In the genomic region with DNA sequence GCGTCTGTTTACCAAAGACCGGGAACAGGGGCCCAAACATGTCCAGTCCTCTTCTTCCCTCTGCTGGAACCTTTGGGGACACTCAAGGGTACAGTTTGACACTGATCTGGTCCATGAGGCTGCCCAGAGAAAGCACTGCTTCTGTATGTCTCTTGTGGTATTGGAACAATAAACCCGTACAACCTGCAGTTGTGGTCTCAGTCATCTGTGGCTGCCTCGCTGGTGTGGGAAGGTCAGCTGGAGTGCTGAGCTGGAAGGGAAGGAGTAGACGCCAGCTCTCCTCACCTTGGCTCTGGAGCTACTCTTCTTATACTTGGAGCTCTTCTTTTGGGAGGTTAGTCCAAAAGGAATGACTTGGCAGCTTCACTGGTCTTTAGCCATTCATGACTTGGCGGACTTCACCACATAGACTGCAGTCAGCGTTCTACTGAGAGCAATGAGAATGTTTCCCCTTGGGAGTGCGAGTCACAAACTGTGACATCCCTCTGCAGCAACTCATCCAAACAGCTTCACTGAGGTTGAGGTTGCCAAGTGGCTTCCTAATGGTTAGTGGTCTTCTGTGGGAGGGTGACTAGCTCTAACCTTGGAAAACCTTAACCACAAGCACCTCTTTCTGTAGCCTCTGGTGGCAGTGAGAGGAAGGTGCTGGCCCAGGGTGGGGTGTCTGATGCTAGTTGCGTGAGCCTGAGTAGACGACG, we compare ENCODE assay signal across 1 cellular context.
TF ChIP-seq lines count a peak whose summit lies in the region.

No MANE protein-coding gene starts in this region.

TF ChIP-seq in H1, 55 proteins besides CTCF, POLR2A, EP300 and RAD21 (continued from another document):
- TF ChIP-seq, protein P1, sequence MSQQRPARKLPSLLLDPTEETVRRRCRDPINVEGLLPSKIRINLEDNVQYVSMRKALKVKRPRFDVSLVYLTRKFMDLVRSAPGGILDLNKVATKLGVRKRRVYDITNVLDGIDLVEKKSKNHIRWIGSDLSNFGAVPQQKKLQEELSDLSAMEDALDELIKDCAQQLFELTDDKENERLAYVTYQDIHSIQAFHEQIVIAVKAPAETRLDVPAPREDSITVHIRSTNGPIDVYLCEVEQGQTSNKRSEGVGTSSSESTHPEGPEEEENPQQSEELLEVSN (IDR thresholded peaks at IDR 0.05): no peak
- TF ChIP-seq SIN3A (conservative IDR thresholded peaks at IDR 0.05 in 1 of 2, IDR thresholded peaks at IDR 0.05 in 1 of 2; ENCODE audit: low read depth in 1 of 2, low read length in 2 of 2) (no peak), CEBPB (IDR thresholded peaks at IDR 0.05; ENCODE audit: low read depth, low read length) (no peak), SIRT6 (IDR thresholded peaks at IDR 0.05; ENCODE audit: low read length) (no peak), CREB1 (IDR thresholded peaks at IDR 0.05) (no peak), MAX (IDR thresholded peaks at IDR 0.05) (no peak), EGR1 (IDR thresholded peaks at IDR 0.05; ENCODE audit: borderline replicate concordance, low read depth, low read length) (no peak), TCF12 (IDR thresholded peaks at IDR 0.05; ENCODE audit: low read depth, low read length) (no peak)
